ENCODE assay signal across 9 cellular contexts in the genomic region with DNA sequence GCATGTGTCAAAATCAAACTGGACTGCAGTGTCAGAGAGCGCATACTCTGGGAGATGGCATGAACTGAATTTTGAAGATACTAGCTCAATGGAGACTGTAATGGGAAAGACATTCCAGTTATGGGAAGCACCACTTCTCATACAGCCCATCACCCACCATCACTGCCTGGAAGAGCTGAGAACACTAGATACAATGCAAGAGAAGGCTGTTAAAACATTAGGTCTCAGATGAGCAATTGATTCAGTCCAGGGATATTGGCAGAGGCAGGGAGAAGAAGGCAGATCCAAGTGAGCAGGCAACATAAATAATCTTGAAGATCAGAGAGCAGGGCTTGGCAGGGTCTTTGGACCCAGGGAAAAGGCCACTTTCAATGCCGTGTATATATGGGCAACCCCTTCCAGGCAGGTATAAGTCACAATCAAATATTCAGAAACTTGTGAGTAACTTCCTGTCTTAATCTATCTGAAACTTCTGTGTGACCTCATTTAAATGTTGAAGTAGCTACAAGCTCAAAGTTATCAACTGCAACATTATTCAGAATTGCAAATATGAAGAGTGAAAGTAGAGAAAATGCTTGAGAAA.
A peak's percentile ranks its signal among the peaks of the same experiment; 100 is the strongest.
DNase-seq lines count a peak whose midpoint lies in the region; ATAC-seq and TF ChIP-seq lines count a peak whose summit lies in the region.
"Had no signal": no experiment of that assay in that cellular context is flagged by ENCODE, and none has a peak within 500 bp of the region (broad histone marks: within the 10 kb centered on the region; RNA-seq: fewer than 3 reads in every experiment).

No MANE protein-coding gene starts in this region.

- no peak overlapping the region for H3K4me3 Mint-ChIP-seq in activated T-cell treated with anti-CD3 and anti-CD28 coated beads, Interleukin-2, amount 50 U/mL, for 4 hours
- H3K4me3 Mint-ChIP-seq in activated naive CD4-positive, alpha-beta T cell treated with anti-CD3 and anti-CD28 coated beads for 36 hours: no peak overlapping the region
- H3K4me3 Mint-ChIP-seq in stimulated activated naive CD8-positive, alpha-beta T cell treated with anti-CD3 and anti-CD28 coated beads, Interleukin-15, amount 100 ng/mL, for 72 hours: no peak overlapping the region
- no peak overlapping the region for H3K4me3 Mint-ChIP-seq in naive thymus-derived CD4-positive, alpha-beta T cell
- no peak overlapping the region for H3K4me3 Mint-ChIP-seq in HFFc6

- H3K4me1 ChIP-seq in naive thymus-derived CD4-positive, alpha-beta T cell (ENCODE audit: control insufficient read depth in 2 of 2, insufficient read depth in 2 of 2, low read length in 2 of 2): peaks cover 17 to 40% of the 10 kb centered on the region in 2 donors

- intact Hi-C loops in activated naive CD4-positive, alpha-beta T cell treated with anti-CD3 and anti-CD28 coated beads for 36 hours (cut with micrococcal nuclease): loop anchor here (1.0 to 10.0 kb wide), 17 partner anchors 12 to 1179 kb away; a partner anchor contains a TSS
- intact Hi-C loops in naive thymus-derived CD4-positive, alpha-beta T cell (cut with micrococcal nuclease): loop anchor here in 1 of 2 donors (1.0 to 10.0 kb wide), 7 partner anchors 61 to 1179 kb away; no protein-coding TSS in a partner anchor

- no peaks in the 10 kb centered on the region for H3K9me3 ChIP-seq in naive thymus-derived CD4-positive, alpha-beta T cell (ENCODE audit: control insufficient read depth in 2 of 3, low read length in 3 of 3)
- H3K9me3 ChIP-seq: spleen had no signal

- CTCF ChIA-PET in activated naive CD4-positive, alpha-beta T cell treated with anti-CD3 and anti-CD28 coated beads for 36 hours (lab: Charles Lee): interaction anchor here (0.5 to 21.6 kb wide), 47 partner anchors 8 to 553 kb away, joined by 3 to 474 read pairs (median 6); no protein-coding TSS in a partner anchor
- CTCF ChIA-PET in naive thymus-derived CD4-positive, alpha-beta T cell (lab: Charles Lee): interaction anchor here (0.7 to 4.1 kb wide), 13 partner anchors 8 to 291 kb away, joined by 3 to 80 read pairs (median 3); no protein-coding TSS in a partner anchor

- DNase-seq in activated T-cell treated with anti-CD3 and anti-CD28 coated beads, Interleukin-2, amount 50 U/mL, for 4 hours: no peak
- no peak for DNase-seq in activated T-cell treated with anti-CD3 and anti-CD28 coated beads, Interleukin-2, amount 50 U/mL, for 1 hour
- DNase-seq in activated naive CD4-positive, alpha-beta T cell treated with anti-CD3 and anti-CD28 coated beads for 36 hours: peak; percentile 59
- DNase-seq in stimulated activated naive CD8-positive, alpha-beta T cell treated with anti-CD3 and anti-CD28 coated beads, Interleukin-15, amount 100 ng/mL, for 72 hours: peak; percentile 11 to 26
- no peak for DNase-seq in naive thymus-derived CD4-positive, alpha-beta T cell
- DNase-seq in erythroblast (lab: John Stamatoyannopoulos, UW): no peak
- no peak for DNase-seq in HFFc6
- DNase-seq: spleen had no signal

- ATAC-seq in activated T-cell treated with anti-CD3 and anti-CD28 coated beads, Interleukin-2, amount 50 U/mL, for 4 hours: peak; percentile 70 to 71
- peak; percentile 34 for ATAC-seq in HG03039 (IDR thresholded peaks at IDR 0.05; ENCODE audit: unreplicated experiment)
- peak; percentile 85 for ATAC-seq in stimulated activated naive CD8-positive, alpha-beta T cell treated with anti-CD3 and anti-CD28 coated beads, Interleukin-15, amount 100 ng/mL, for 72 hours
- no peak for ATAC-seq in naive thymus-derived CD4-positive, alpha-beta T cell

- H3K4me3 ChIP-seq in naive thymus-derived CD4-positive, alpha-beta T cell (ENCODE audit: low read length): no peak overlapping the region
- H3K4me3 ChIP-seq: spleen had no signal

- peaks cover 28% of the 10 kb centered on the region for H3K4me1 Mint-ChIP-seq in activated T-cell treated with anti-CD3 and anti-CD28 coated beads, Interleukin-2, amount 50 U/mL, for 4 hours (ENCODE audit: low read depth)
- peaks cover 38% of the 10 kb centered on the region for H3K4me1 Mint-ChIP-seq in activated naive CD4-positive, alpha-beta T cell treated with anti-CD3 and anti-CD28 coated beads for 36 hours (ENCODE audit: low read depth)
- peaks cover 16% of the 10 kb centered on the region for H3K4me1 Mint-ChIP-seq in stimulated activated naive CD8-positive, alpha-beta T cell treated with anti-CD3 and anti-CD28 coated beads, Interleukin-15, amount 100 ng/mL, for 72 hours
- H3K4me1 Mint-ChIP-seq in naive thymus-derived CD4-positive, alpha-beta T cell: peaks cover 9 to 36% (median 15%) of the 10 kb centered on the region in 7 donors
- H3K4me1 Mint-ChIP-seq in HFFc6 (ENCODE audit: low read depth): peaks cover 36% of the 10 kb centered on the region

- TF ChIP-seq CTCF in HFFc6 (IDR thresholded peaks at IDR 0.05): no peak

- H3K27ac ChIP-seq in naive thymus-derived CD4-positive, alpha-beta T cell (ENCODE audit: low read depth, low read length): no peak overlapping the region

- no peaks in the 10 kb centered on the region for H3K27me3 ChIP-seq in naive thymus-derived CD4-positive, alpha-beta T cell (ENCODE audit: control insufficient read depth in 2 of 2, insufficient read depth in 2 of 2, low read length in 2 of 2)
- H3K27me3 ChIP-seq: spleen had no signal

- H3K27me3 Mint-ChIP-seq in activated T-cell treated with anti-CD3 and anti-CD28 coated beads, Interleukin-2, amount 50 U/mL, for 4 hours (ENCODE audit: low read depth): no peaks in the 10 kb centered on the region
- H3K27me3 Mint-ChIP-seq in activated naive CD4-positive, alpha-beta T cell treated with anti-CD3 and anti-CD28 coated beads for 36 hours (ENCODE audit: low read depth): no peaks in the 10 kb centered on the region
- H3K27me3 Mint-ChIP-seq in stimulated activated naive CD8-positive, alpha-beta T cell treated with anti-CD3 and anti-CD28 coated beads, Interleukin-15, amount 100 ng/mL, for 72 hours: peaks cover 1% of the 10 kb centered on the region
- H3K27me3 Mint-ChIP-seq in naive thymus-derived CD4-positive, alpha-beta T cell: no peaks in the 10 kb centered on the region
- no peaks in the 10 kb centered on the region for H3K27me3 Mint-ChIP-seq in HFFc6 (ENCODE audit: insufficient read depth)

- no peaks in the 10 kb centered on the region for H3K36me3 Mint-ChIP-seq in activated T-cell treated with anti-CD3 and anti-CD28 coated beads, Interleukin-2, amount 50 U/mL, for 4 hours (ENCODE audit: insufficient read depth)
- no peaks in the 10 kb centered on the region for H3K36me3 Mint-ChIP-seq in activated naive CD4-positive, alpha-beta T cell treated with anti-CD3 and anti-CD28 coated beads for 36 hours (ENCODE audit: low read depth)
- H3K36me3 Mint-ChIP-seq in naive thymus-derived CD4-positive, alpha-beta T cell: no peaks in the 10 kb centered on the region
- no peaks in the 10 kb centered on the region; the same call in 1 of the 2 replicates for H3K36me3 Mint-ChIP-seq in HFFc6 (ENCODE audit: low read depth)

- H3K27ac Mint-ChIP-seq in activated naive CD4-positive, alpha-beta T cell treated with anti-CD3 and anti-CD28 coated beads for 36 hours: no peak overlapping the region
- no peak overlapping the region for H3K27ac Mint-ChIP-seq in stimulated activated naive CD8-positive, alpha-beta T cell treated with anti-CD3 and anti-CD28 coated beads, Interleukin-15, amount 100 ng/mL, for 72 hours
- H3K27ac Mint-ChIP-seq in naive thymus-derived CD4-positive, alpha-beta T cell: no peak overlapping the region
- no peak overlapping the region for H3K27ac Mint-ChIP-seq in HFFc6

- no peak for TF ChIP-seq POLR2A in erythroblast (IDR thresholded peaks at IDR 0.05; ENCODE audit: low read length)

- no peaks in the 10 kb centered on the region for H3K36me3 ChIP-seq in naive thymus-derived CD4-positive, alpha-beta T cell (ENCODE audit: control insufficient read depth in 2 of 3, insufficient read depth in 3 of 3, low read length in 3 of 3)
- H3K36me3 ChIP-seq: spleen had no signal

- POLR2A ChIA-PET in naive thymus-derived CD4-positive, alpha-beta T cell (lab: Charles Lee): interaction anchor here (0.6 kb wide), 1 partner anchor 88 kb away, joined by 3 read pairs; no protein-coding TSS in a partner anchor

- no peaks in the 10 kb centered on the region for H3K9me3 Mint-ChIP-seq in activated T-cell treated with anti-CD3 and anti-CD28 coated beads, Interleukin-2, amount 50 U/mL, for 4 hours
- no peaks in the 10 kb centered on the region for H3K9me3 Mint-ChIP-seq in activated naive CD4-positive, alpha-beta T cell treated with anti-CD3 and anti-CD28 coated beads for 36 hours
- H3K9me3 Mint-ChIP-seq in stimulated activated naive CD8-positive, alpha-beta T cell treated with anti-CD3 and anti-CD28 coated beads, Interleukin-15, amount 100 ng/mL, for 72 hours: no peaks in the 10 kb centered on the region
- no peaks in the 10 kb centered on the region for H3K9me3 Mint-ChIP-seq in naive thymus-derived CD4-positive, alpha-beta T cell
- H3K9me3 Mint-ChIP-seq in HFFc6: no peaks in the 10 kb centered on the region

Comparison
In these comparisons a context has a peak if more than half of its experiments do, and no peak if none do; other contexts are left out.
1. DNase-seq: peak in activated naive CD4-positive, alpha-beta T cell treated with anti-CD3 and anti-CD28 coated beads for 36 hours (single experiment) and stimulated activated naive CD8-positive, alpha-beta T cell treated with anti-CD3 and anti-CD28 coated beads, Interleukin-15, amount 100 ng/mL, for 72 hours (2 of 2); none in activated T-cell treated with anti-CD3 and anti-CD28 coated beads, Interleukin-2, amount 50 U/mL, for 4 hours (single experiment), activated T-cell treated with anti-CD3 and anti-CD28 coated beads, Interleukin-2, amount 50 U/mL, for 1 hour (single experiment), naive thymus-derived CD4-positive, alpha-beta T cell (0 of 9), erythroblast (0 of 2) and HFFc6 (single experiment).